ENCODE assay signal across 32 cellular contexts in genomic region chr16:27066655-27067054, GRCh38. TPM values are rescaled to one million over a fixed set of nuclear protein-coding genes. Genes with fewer than 3 reads are reported as not detected.
"Had no signal": no experiment of that assay in that cellular context is flagged by ENCODE, and none has a peak within 500 bp of the region (broad histone marks: within the 10 kb centered on the region; RNA-seq: fewer than 3 reads in every experiment).

Gene C16orf82, plus strand, starts transcription at chr16:27066927.

- H3K4me3 Mint-ChIP-seq: activated CD4-positive, alpha-beta T cell treated with anti-CD3 and anti-CD28 coated beads for 36 hours; activated CD8-positive, alpha-beta memory T cell treated with anti-CD3 and anti-CD28 coated beads, Interleukin-2, amount 10 ng/mL, durations not matched to agents 7 days and 5 days; activated CD8-positive, alpha-beta T cell treated with anti-CD3 and anti-CD28 coated beads, Interleukin-2, amount 10 ng/mL, durations not matched to agents 7 days and 5 days; activated naive CD4-positive, alpha-beta T cell treated with anti-CD3 and anti-CD28 coated beads for 36 hours; activated naive CD8-positive, alpha-beta T cell treated with anti-CD3 and anti-CD28 coated beads for 36 hours; activated T-cell treated with anti-CD3 and anti-CD28 coated beads, Interleukin-2, amount 50 U/mL, for 72 hours; effector memory CD8-positive, alpha-beta T cell; memory B cell; natural killer cell; stimulated activated naive B cell treated with anti-CD40 and anti-IgM and Interleukin-4, amounts not matched to agents 10 μg/mL and 1 μg/mL and 100 μg/mL, for 72 hours had no signal

- ATAC-seq: activated CD4-positive, alpha-beta T cell treated with anti-CD3 and anti-CD28 coated beads for 36 hours; activated CD8-positive, alpha-beta memory T cell treated with anti-CD3 and anti-CD28 coated beads, Interleukin-2, amount 10 ng/mL, durations not matched to agents 7 days and 5 days; activated CD8-positive, alpha-beta T cell treated with anti-CD3 and anti-CD28 coated beads, Interleukin-2, amount 10 ng/mL, durations not matched to agents 7 days and 5 days; activated T-cell treated with anti-CD3 and anti-CD28 coated beads, Interleukin-2, amount 50 U/mL, for 72 hours; body of pancreas; effector memory CD8-positive, alpha-beta T cell; natural killer cell; pancreas; psoas muscle; stimulated activated naive B cell treated with anti-CD40 and anti-IgM and Interleukin-4, amounts not matched to agents 10 μg/mL and 1 μg/mL and 100 μg/mL, for 72 hours had no signal

- H3K36me3 ChIP-seq: adrenal gland, pancreas, suprapubic skin, tibial nerve had no signal

- H3K4me3 ChIP-seq: adrenal gland, body of pancreas, pancreas, psoas muscle, smooth muscle cell, suprapubic skin had no signal

- FAIRE-seq: colon, endothelial cell of umbilical vein, keratinocyte, pancreas had no signal

- H3K27ac ChIP-seq: adrenal gland, body of pancreas, pancreas, psoas muscle, suprapubic skin had no signal

- H3K9me3 Mint-ChIP-seq: activated naive CD4-positive, alpha-beta T cell treated with anti-CD3 and anti-CD28 coated beads for 36 hours; activated naive CD8-positive, alpha-beta T cell treated with anti-CD3 and anti-CD28 coated beads for 36 hours; activated T-cell treated with anti-CD3 and anti-CD28 coated beads, Interleukin-2, amount 50 U/mL, for 72 hours; effector memory CD8-positive, alpha-beta T cell; memory B cell; natural killer cell had no signal

- H3K4me2 ChIP-seq: smooth muscle cell had no signal

- H3K4me1 Mint-ChIP-seq: activated CD4-positive, alpha-beta T cell treated with anti-CD3 and anti-CD28 coated beads for 36 hours; activated CD8-positive, alpha-beta memory T cell treated with anti-CD3 and anti-CD28 coated beads, Interleukin-2, amount 10 ng/mL, durations not matched to agents 7 days and 5 days; activated naive CD8-positive, alpha-beta T cell treated with anti-CD3 and anti-CD28 coated beads for 36 hours; memory B cell; natural killer cell; stimulated activated naive B cell treated with anti-CD40 and anti-IgM and Interleukin-4, amounts not matched to agents 10 μg/mL and 1 μg/mL and 100 μg/mL, for 72 hours had no signal

- H3K27ac Mint-ChIP-seq: activated CD4-positive, alpha-beta T cell treated with anti-CD3 and anti-CD28 coated beads for 36 hours; activated CD8-positive, alpha-beta memory T cell treated with anti-CD3 and anti-CD28 coated beads, Interleukin-2, amount 10 ng/mL, durations not matched to agents 7 days and 5 days; activated CD8-positive, alpha-beta T cell treated with anti-CD3 and anti-CD28 coated beads, Interleukin-2, amount 10 ng/mL, durations not matched to agents 7 days and 5 days; activated naive CD4-positive, alpha-beta T cell treated with anti-CD3 and anti-CD28 coated beads for 36 hours; activated naive CD8-positive, alpha-beta T cell treated with anti-CD3 and anti-CD28 coated beads for 36 hours; activated T-cell treated with anti-CD3 and anti-CD28 coated beads, Interleukin-2, amount 50 U/mL, for 72 hours; effector memory CD8-positive, alpha-beta T cell; memory B cell; natural killer cell; stimulated activated naive B cell treated with anti-CD40 and anti-IgM and Interleukin-4, amounts not matched to agents 10 μg/mL and 1 μg/mL and 100 μg/mL, for 72 hours had no signal

- H3K36me3 Mint-ChIP-seq: activated CD8-positive, alpha-beta memory T cell treated with anti-CD3 and anti-CD28 coated beads, Interleukin-2, amount 10 ng/mL, durations not matched to agents 7 days and 5 days; activated naive CD8-positive, alpha-beta T cell treated with anti-CD3 and anti-CD28 coated beads for 36 hours; memory B cell; natural killer cell had no signal

- H3K9me3 ChIP-seq: adrenal gland, body of pancreas, pancreas, psoas muscle, suprapubic skin, tibial nerve had no signal

- DNase-seq: activated CD4-positive, alpha-beta T cell treated with anti-CD3 and anti-CD28 coated beads for 36 hours; activated CD4-positive, CD25-positive, alpha-beta regulatory T cell; activated CD8-positive, alpha-beta memory T cell treated with anti-CD3 and anti-CD28 coated beads, Interleukin-2, amount 10 ng/mL, durations not matched to agents 7 days and 5 days; activated CD8-positive, alpha-beta T cell treated with anti-CD3 and anti-CD28 coated beads, Interleukin-2, amount 10 ng/mL, durations not matched to agents 7 days and 5 days; activated effector memory CD4-positive, alpha-beta T cell treated with anti-CD3 and anti-CD28 coated beads, Interleukin-2, amount 50 U/mL, for 16 hours; activated naive CD4-positive, alpha-beta T cell treated with anti-CD3 and anti-CD28 coated beads for 36 hours; activated naive CD8-positive, alpha-beta T cell treated with anti-CD3 and anti-CD28 coated beads for 36 hours; activated T-cell treated with anti-CD3 and anti-CD28 coated beads, Interleukin-2, amount 50 U/mL, for 72 hours; adrenal gland; aorta; body of pancreas; effector memory CD8-positive, alpha-beta T cell; head of caudate nucleus; hippocampal formation; left cardiac atrium; natural killer cell; pancreas; psoas muscle; stimulated activated CD4-positive, alpha-beta T cell treated with anti-CD3 and anti-CD28 coated beads, Interleukin-2, amount 100 ng/mL, for 24 hours; stimulated activated naive B cell treated with anti-CD40 and anti-IgM and Interleukin-4, amounts not matched to agents 10 μg/mL and 1 μg/mL and 100 μg/mL, for 72 hours; T-helper 1 cell had no signal

- H3K4me1 ChIP-seq: adrenal gland, body of pancreas, pancreas, psoas muscle, suprapubic skin had no signal

- H3K27me3 ChIP-seq: body of pancreas, pancreas, tibial nerve had no signal

RNA-seq across cellular contexts. Expression of gene C16orf82, which starts in this region (rescaled TPM):
- total RNA-seq: activated CD4-positive, alpha-beta T cell treated with anti-CD3 and anti-CD28 coated beads for 36 hours; activated CD8-positive, alpha-beta memory T cell treated with anti-CD3 and anti-CD28 coated beads, Interleukin-2, amount 10 ng/mL, durations not matched to agents 7 days and 5 days; activated CD8-positive, alpha-beta T cell treated with anti-CD3 and anti-CD28 coated beads, Interleukin-2, amount 10 ng/mL, durations not matched to agents 7 days and 5 days; activated naive CD4-positive, alpha-beta T cell treated with anti-CD3 and anti-CD28 coated beads for 36 hours; activated naive CD8-positive, alpha-beta T cell treated with anti-CD3 and anti-CD28 coated beads for 36 hours; activated T-cell treated with anti-CD3 and anti-CD28 coated beads, Interleukin-2, amount 50 U/mL, for 72 hours; adrenal gland; aorta; body of pancreas; dermis microvascular lymphatic vessel endothelial cell; endothelial cell of umbilical vein; left cardiac atrium; lower leg skin; natural killer cell; pancreas; psoas muscle; smooth muscle cell; suprapubic skin; tibial nerve; ureter had no signal
- polyA plus RNA-seq: adrenal gland, aorta, endothelial cell of umbilical vein, esophagus, keratinocyte, pancreas, psoas muscle, smooth muscle cell had no signal
